In genomic region chr4:75513529-75514130, GRCh38 we compare ENCODE assay signal across 8 cellular contexts. TPM values are rescaled to one million over a fixed set of nuclear protein-coding genes. Genes with fewer than 3 reads are reported as not detected.
A peak's percentile ranks its signal among the peaks of the same experiment; 100 is the strongest.
DNase-seq lines count a peak whose midpoint lies in the region; ATAC-seq, FAIRE-seq and TF ChIP-seq lines count a peak whose summit lies in the region.

No MANE protein-coding gene starts in this region.

- H3K79me2 ChIP-seq in HCT116 (ENCODE audit: insufficient read depth, low read length) (peaks cover 64% of the 10 kb centered on the region), HepG2 (ENCODE audit: insufficient read depth, low read length) (peaks cover 59% of the 10 kb centered on the region)

- BruUV-seq in HCT116 (replicated peaks; lab: Mats Ljungman, UMichigan) (TSS peak; percentile 56), HepG2 (replicated peaks; lab: Mats Ljungman, UMichigan) (TSS peak; percentile 62)

- no peak for DNase-seq in AG04449 (ENCODE audit: low read depth, low spot score)
- DNase-seq in HCT116 (ENCODE audit: low read depth, low spot score) = no peak
- no peak for DNase-seq in HepG2 (ENCODE audit: low spot score)
- DNase-seq in thyroid gland = no peak
- DNase-seq in NOMO-1 treated with DMSO at 0.1 percent for 48 hours (lab: John Stamatoyannopoulos, UW; ENCODE audit: unreplicated experiment) = no peak
- no peak for DNase-seq in globus pallidus (ENCODE audit: low spot score)

- TF ChIP-seq RAD21 in HCT116 (IDR thresholded peaks at IDR 0.05; ENCODE audit: low read depth) (no peak), HepG2 (CRISPR knock-in tag; IDR thresholded peaks at IDR 0.05) (no peak)

- H3K9me2 ChIP-seq in HCT116 (ENCODE audit: insufficient read depth) = no peaks in the 10 kb centered on the region

- peak overlapping the region; percentile 97 for H3K9ac ChIP-seq in HCT116 (ENCODE audit: low read length)
- peak overlapping the region; percentile 88 for H3K9ac ChIP-seq in HepG2 (ENCODE audit: insufficient read depth, low read depth, low read length)

- POLR2A ChIA-PET in AG04449 (lab: Yijun Ruan, JAX) = interaction anchor here (1.0 to 1.4 kb wide), 3 partner anchors 29 to 211 kb away, joined by 3 to 7 read pairs (median 4); partner anchors contain the start of gene USO1
- POLR2A ChIA-PET in HCT116 (lab: Charles Lee) = interaction anchor here (0.8 to 1.0 kb wide), 2 partner anchors 8 to 224 kb away, joined by 4 to 6 read pairs; no protein-coding TSS in a partner anchor
- POLR2A ChIA-PET in HepG2 (lab: Yijun Ruan, JAX) = interaction anchor here (1.1 to 2.8 kb wide), 7 partner anchors 8 to 211 kb away, joined by 3 to 19 read pairs (median 4); partner anchors contain the start of gene USO1

- 1% methylated on average over 12 of the region's 12 CpGs for WGBS in HepG2 (ENCODE audit: low lambda C conversion rate)
- WGBS in thyroid gland, 2 donors = 2 to 3% methylated on average over 12 of the region's 12 CpGs

- peaks cover 9 to 11% of the 10 kb centered on the region in 2 experiments; a peak in 3 of 4 replicates for H3K36me3 ChIP-seq in HCT116 (ENCODE audit: control insufficient read depth in 1 of 2, insufficient read depth in 2 of 2, low read length in 2 of 2)
- peaks cover 2 to 11% of the 10 kb centered on the region in 2 experiments; a peak in 4 of 5 replicates for H3K36me3 ChIP-seq in HepG2 (replicated peaks in 1 of 2; ENCODE audit: control insufficient read depth in 1 of 2, insufficient read depth in 2 of 2, low read length in 2 of 2)
- peaks cover 2 to 9% of the 10 kb centered on the region in 2 donors for H3K36me3 ChIP-seq in thyroid gland

- peaks cover 8 to 24% of the 10 kb centered on the region in 2 experiments; a peak in 3 of 4 replicates for H3K4me1 ChIP-seq in HCT116 (ENCODE audit: control insufficient read depth in 1 of 2, insufficient read depth in 2 of 2, low read length in 2 of 2)
- peaks cover 52% of the 10 kb centered on the region for H3K4me1 ChIP-seq in HepG2 (ENCODE audit: insufficient read depth, low read length)
- H3K4me1 ChIP-seq in thyroid gland = peaks cover 32 to 33% of the 10 kb centered on the region in 2 donors

- H2AFZ ChIP-seq in HCT116 (ENCODE audit: low read depth, low read length, poor library complexity, severe bottlenecking) = peak overlapping the region; percentile 22
- peak overlapping the region; percentile 48 for H2AFZ ChIP-seq in HepG2 (ENCODE audit: low read length)

- TF ChIP-seq POLR2A in HCT116 (IDR thresholded peaks at IDR 0.05; ENCODE audit: borderline replicate concordance, extremely low read depth, insufficient read depth, insufficient read length) = no peak
- TF ChIP-seq POLR2A in HepG2 (IDR thresholded peaks at IDR 0.05; ENCODE audit: insufficient read depth in 1 of 2, low read depth in 2 of 2, low read length in 2 of 2) = no peak
- no peak for TF ChIP-seq POLR2A in thyroid gland (IDR thresholded peaks at IDR 0.05)

- in situ Hi-C loops in HepG2 (cut with HindIII; ENCODE audit: extremely low pct_ligation_motif_present, low pct_unique_long_range_greater_than_20kb) = no loop called here

- peak overlapping the region; percentile 95 for H3K4me2 ChIP-seq in HCT116 (ENCODE audit: low read length)
- H3K4me2 ChIP-seq in HepG2 (ENCODE audit: low read depth, low read length) = peak overlapping the region; percentile 85

- RAD21 ChIA-PET in HCT116 (lab: Charles Lee; ENCODE audit: low non-redundant PET in 1 of 2, low total read pairs in 2 of 2, uncharacterized antibody in 2 of 2, unreplicated experiment in 2 of 2) = no interaction called here

- H3K27me3 ChIP-seq in HCT116 (ENCODE audit: insufficient read depth, low read length) (no peaks in the 10 kb centered on the region), HepG2 (ENCODE audit: control insufficient read depth in 1 of 2, insufficient read depth in 2 of 2, low read length in 2 of 2) (no peaks in the 10 kb centered on the region; a peak in 1 of 5 replicates), thyroid gland (no peaks in the 10 kb centered on the region)

- intact Hi-C loops in HCT116 (cut with micrococcal nuclease) (loop anchor here (5.0 kb wide), 1 partner anchor 1241 kb away; no protein-coding TSS in a partner anchor), HepG2 (cut with micrococcal nuclease; ENCODE audit: unreplicated experiment) (no loop called here), thyroid gland (cut with DNase I) (no loop called here)

- ATAC-seq in HCT116 (no peak), HepG2 (no peak), GM21515 (IDR thresholded peaks at IDR 0.05; ENCODE audit: unreplicated experiment) (no peak)

- H3K9me3 ChIP-seq in HCT116 (ENCODE audit: control insufficient read depth in 1 of 2, insufficient read depth in 1 of 2, low read depth in 1 of 2, low read length in 2 of 2) (no peaks in the 10 kb centered on the region), HepG2 (ENCODE audit: low read length) (no peaks in the 10 kb centered on the region), thyroid gland (no peaks in the 10 kb centered on the region)

- H4K20me1 ChIP-seq in HCT116 (ENCODE audit: insufficient read depth) (peaks cover 4% of the 10 kb centered on the region; the same call in 1 of the 2 replicates), HepG2 (ENCODE audit: insufficient read depth, low read length) (no peaks in the 10 kb centered on the region)

- FAIRE-seq in HepG2 (lab: Jason Lieb, UNC) = no peak

- H3K4me3 ChIP-seq in AG04449 (ENCODE audit: low read depth, low read length) (peak overlapping the region; percentile 97), HCT116 (replicated peaks in 1 of 2; ENCODE audit: low read depth in 1 of 2, low read length in 2 of 2) (peak overlapping the region; percentile 59 to 94), HepG2 (replicated peaks in 1 of 3; ENCODE audit: insufficient read depth in 1 of 3, low read depth in 2 of 3, low read length in 3 of 3) (peak overlapping the region; percentile 81 to 98 (median 89)), thyroid gland (replicated peaks in 1 of 3) (peak overlapping the region in 2 of 3 donors; percentile 49 to 91)

- peak overlapping the region; percentile 78 for H3K27ac ChIP-seq in HCT116 (ENCODE audit: low read depth, low read length)
- H3K27ac ChIP-seq in angular gyrus (ENCODE audit: low read depth, low read length) = peak overlapping the region; percentile 92
- peak overlapping the region; percentile 77 for H3K27ac ChIP-seq in HepG2 (ENCODE audit: extremely low read length, insufficient read depth, low read length)
- peak overlapping the region; percentile 91 to 97 (median 97) for H3K27ac ChIP-seq in thyroid gland

- CTCF ChIA-PET in AG04449 (lab: Yijun Ruan, JAX) = interaction anchor here (1.0 to 1.5 kb wide), 3 partner anchors 63 to 383 kb away, joined by 3 read pairs; no protein-coding TSS in a partner anchor
- CTCF ChIA-PET in HCT116 (lab: Charles Lee) = no interaction called here
- CTCF ChIA-PET in HepG2 (lab: Yijun Ruan, JAX; ENCODE audit: low intra/inter-chr PET ratio, low total read pairs) = no interaction called here

- TF ChIP-seq CTCF in AG04449 (IDR thresholded peaks at IDR 0.05; ENCODE audit: insufficient read depth, low read length, missing control alignments) (no peak), HCT116 (IDR thresholded peaks at IDR 0.05 in 2 of 3, conservative IDR thresholded peaks at IDR 0.05 in 1 of 3; ENCODE audit: borderline replicate concordance in 1 of 3, insufficient read depth in 1 of 3, low read depth in 2 of 3, low read length in 2 of 3) (no peak), HepG2 (CRISPR knock-in tag; IDR thresholded peaks at IDR 0.05) (no peak), thyroid gland (IDR thresholded peaks at IDR 0.05) (no peak)

- TF ChIP-seq EP300 in HepG2 (IDR thresholded peaks at IDR 0.05; ENCODE audit: low read depth in 2 of 2, low read length in 2 of 2) (no peak), HepG2 (CRISPR knock-in tag; IDR thresholded peaks at IDR 0.05; ENCODE audit: borderline replicate concordance) (no peak)

RNA-seq across cellular contexts. Expression of gene RCHY1, which starts 0.6 kb away (rescaled TPM):
- 33.4 TPM for total RNA-seq in HCT116 (2021; ENCODE audit: unreplicated experiment)
- polyA plus RNA-seq in HCT116 (2012) = 34.1 and 43.3 TPM in 2 replicates
- total RNA-seq in HepG2 (2016; rRNA removed; fragmentation: Illumina TruSeq; extraction: Trizol) = 30.5 and 42.6 TPM in 2 replicates
- total RNA-seq in HepG2 (2016; cell fraction: cytosol; rRNA removed; fragmentation: Illumina TruSeq; extraction: Trizol; ENCODE audit: low read depth) = 8.6 and 10.4 TPM in 2 replicates
- total RNA-seq in HepG2 (2016; cell fraction: insoluble cytoplasmic fraction; rRNA removed; fragmentation: Illumina TruSeq; extraction: Trizol) = 29.9 and 42.5 TPM in 2 replicates
- total RNA-seq in HepG2 (2016; cell fraction: membrane; rRNA removed; fragmentation: Illumina TruSeq; extraction: Trizol) = 18.6 and 21.8 TPM in 2 replicates
- total RNA-seq in HepG2 (2016; cell fraction: nucleus; rRNA removed; fragmentation: Illumina TruSeq; extraction: Trizol) = 18.1 and 19.9 TPM in 2 replicates
- 14.6 and 19.9 TPM in 2 replicates for polyA plus RNA-seq in HepG2 (2011; rRNA removed)
- 9.2 and 15.7 TPM in 2 replicates for polyA plus RNA-seq in HepG2 (2011; cell fraction: cytosol; rRNA removed)
- 5.9 and 8.6 TPM in 2 replicates for polyA plus RNA-seq in HepG2 (2011; cell fraction: nucleus; rRNA removed)
- 22.4 and 27.0 TPM in 2 replicates for polyA plus RNA-seq in HepG2 (2012)
- polyA plus RNA-seq in HepG2 (2016; cell fraction: cytosol; fragmentation: Illumina TruSeq; extraction: Trizol; ENCODE audit: low read depth) = 10.5 and 12.8 TPM in 2 replicates
- polyA plus RNA-seq in HepG2 (2016; cell fraction: insoluble cytoplasmic fraction; fragmentation: Illumina TruSeq; extraction: Trizol; ENCODE audit: low read depth) = 41.6 and 44.8 TPM in 2 replicates
- 17.8 and 18.6 TPM in 2 replicates for polyA plus RNA-seq in HepG2 (2016; cell fraction: membrane; fragmentation: Illumina TruSeq; extraction: Trizol; ENCODE audit: low read depth)
- polyA plus RNA-seq in HepG2 (2016; cell fraction: nucleus; fragmentation: Illumina TruSeq; extraction: Trizol; ENCODE audit: insufficient read depth, low read depth) = 23.2 and 25.5 TPM in 2 replicates
- polyA minus RNA-seq in HepG2 (2011; rRNA and poly(A)+ RNA removed; ENCODE audit: low replicate concordance) = 4.7 and 5.4 TPM in 2 replicates
- 5.6 and 8.5 TPM in 2 replicates for polyA minus RNA-seq in HepG2 (2011; cell fraction: cytosol; rRNA and poly(A)+ RNA removed)
- polyA minus RNA-seq in HepG2 (2011; cell fraction: nucleus; rRNA and poly(A)+ RNA removed) = 28.8 and 29.8 TPM in 2 replicates
- total RNA-seq in thyroid gland = 10 to 100 TPM; 41.3 to 62.1 (median 55.6) TPM

RNA-seq across cellular contexts. Expression of gene THAP6, which starts 0.6 kb away (rescaled TPM):
- total RNA-seq in HCT116 (2021; ENCODE audit: unreplicated experiment) = 25.5 TPM
- 7.0 and 9.4 TPM in 2 replicates for polyA plus RNA-seq in HCT116 (2012)
- total RNA-seq in HepG2 (2016; rRNA removed; fragmentation: Illumina TruSeq; extraction: Trizol) = 9.3 and 10.6 TPM in 2 replicates
- 1.7 and 1.8 TPM in 2 replicates for total RNA-seq in HepG2 (2016; cell fraction: cytosol; rRNA removed; fragmentation: Illumina TruSeq; extraction: Trizol; ENCODE audit: low read depth)
- total RNA-seq in HepG2 (2016; cell fraction: insoluble cytoplasmic fraction; rRNA removed; fragmentation: Illumina TruSeq; extraction: Trizol) = 8.6 and 13.2 TPM in 2 replicates
- 5.3 and 6.3 TPM in 2 replicates for total RNA-seq in HepG2 (2016; cell fraction: membrane; rRNA removed; fragmentation: Illumina TruSeq; extraction: Trizol)
- 17.5 and 22.6 TPM in 2 replicates for total RNA-seq in HepG2 (2016; cell fraction: nucleus; rRNA removed; fragmentation: Illumina TruSeq; extraction: Trizol)
- polyA plus RNA-seq in HepG2 (2011; rRNA removed) = 14.4 and 14.7 TPM in 2 replicates
- polyA plus RNA-seq in HepG2 (2011; cell fraction: cytosol; rRNA removed) = 3.2 and 3.9 TPM in 2 replicates
- 20.7 and 26.6 TPM in 2 replicates for polyA plus RNA-seq in HepG2 (2011; cell fraction: nucleus; rRNA removed)
- 8.7 and 8.8 TPM in 2 replicates for polyA plus RNA-seq in HepG2 (2012)
- 1.7 and 1.9 TPM in 2 replicates for polyA plus RNA-seq in HepG2 (2016; cell fraction: cytosol; fragmentation: Illumina TruSeq; extraction: Trizol; ENCODE audit: low read depth)
- polyA plus RNA-seq in HepG2 (2016; cell fraction: insoluble cytoplasmic fraction; fragmentation: Illumina TruSeq; extraction: Trizol; ENCODE audit: low read depth) = 7.0 and 7.6 TPM in 2 replicates
- 3.2 and 3.3 TPM in 2 replicates for polyA plus RNA-seq in HepG2 (2016; cell fraction: membrane; fragmentation: Illumina TruSeq; extraction: Trizol; ENCODE audit: low read depth)
- polyA plus RNA-seq in HepG2 (2016; cell fraction: nucleus; fragmentation: Illumina TruSeq; extraction: Trizol; ENCODE audit: insufficient read depth, low read depth) = 19.8 and 22.2 TPM in 2 replicates
- 6.8 and 8.8 TPM in 2 replicates for polyA minus RNA-seq in HepG2 (2011; rRNA and poly(A)+ RNA removed; ENCODE audit: low replicate concordance)
- 5.9 and 6.3 TPM in 2 replicates for polyA minus RNA-seq in HepG2 (2011; cell fraction: cytosol; rRNA and poly(A)+ RNA removed)
- 49.4 and 58.6 TPM in 2 replicates for polyA minus RNA-seq in HepG2 (2011; cell fraction: nucleus; rRNA and poly(A)+ RNA removed)
- 10 to 100 TPM; 20.6 to 54.1 (median 32.7) TPM for total RNA-seq in thyroid gland

RNA-seq across cellular contexts. Expression of gene ODAPH, which starts 42.2 kb away (rescaled TPM):
- total RNA-seq in HCT116 (2021; ENCODE audit: unreplicated experiment) = not detected
- not detected in 2 replicates for polyA plus RNA-seq in HCT116 (2012)
- not detected in 2 replicates for total RNA-seq in HepG2 (2016; rRNA removed; fragmentation: Illumina TruSeq; extraction: Trizol)
- total RNA-seq in HepG2 (2016; cell fraction: cytosol; rRNA removed; fragmentation: Illumina TruSeq; extraction: Trizol; ENCODE audit: low read depth) = not detected in 2 replicates
- not detected in 2 replicates for total RNA-seq in HepG2 (2016; cell fraction: insoluble cytoplasmic fraction; rRNA removed; fragmentation: Illumina TruSeq; extraction: Trizol)
- total RNA-seq in HepG2 (2016; cell fraction: membrane; rRNA removed; fragmentation: Illumina TruSeq; extraction: Trizol) = not detected in 2 replicates
- total RNA-seq in HepG2 (2016; cell fraction: nucleus; rRNA removed; fragmentation: Illumina TruSeq; extraction: Trizol) = not detected in 2 replicates
- 0.50 TPM in 1 of 2 replicates, not detected in the other for polyA plus RNA-seq in HepG2 (2011; rRNA removed)
- not detected in 2 replicates for polyA plus RNA-seq in HepG2 (2011; cell fraction: cytosol; rRNA removed)
- not detected in 2 replicates for polyA plus RNA-seq in HepG2 (2011; cell fraction: nucleus; rRNA removed)
- polyA plus RNA-seq in HepG2 (2012) = 0.20 TPM in 1 of 2 replicates, not detected in the other
- polyA plus RNA-seq in HepG2 (2016; cell fraction: cytosol; fragmentation: Illumina TruSeq; extraction: Trizol; ENCODE audit: low read depth) = not detected in 2 replicates
- not detected in 2 replicates for polyA plus RNA-seq in HepG2 (2016; cell fraction: insoluble cytoplasmic fraction; fragmentation: Illumina TruSeq; extraction: Trizol; ENCODE audit: low read depth)
- not detected in 2 replicates for polyA plus RNA-seq in HepG2 (2016; cell fraction: membrane; fragmentation: Illumina TruSeq; extraction: Trizol; ENCODE audit: low read depth)
- not detected in 2 replicates for polyA plus RNA-seq in HepG2 (2016; cell fraction: nucleus; fragmentation: Illumina TruSeq; extraction: Trizol; ENCODE audit: insufficient read depth, low read depth)
- not detected in 2 replicates for polyA minus RNA-seq in HepG2 (2011; rRNA and poly(A)+ RNA removed; ENCODE audit: low replicate concordance)
- polyA minus RNA-seq in HepG2 (2011; cell fraction: cytosol; rRNA and poly(A)+ RNA removed) = not detected in 2 replicates
- polyA minus RNA-seq in HepG2 (2011; cell fraction: nucleus; rRNA and poly(A)+ RNA removed) = not detected in 2 replicates
- total RNA-seq in thyroid gland = under 1 TPM in 1 of 4 donors, not detected in 3; 0.29 TPM
